Comparison of ENCODE assay signal across 1 cellular context in genomic region chr5:177515580-177515979, GRCh38.
TF ChIP-seq lines count a peak whose summit lies in the region.

No MANE protein-coding gene starts in this region.

TF ChIP-seq in HEK293, 187 proteins besides CTCF, POLR2A, EP300 and RAD21 (continued from another document):
- no peak for TF ChIP-seq ZNF214 (tag by site-specific recombination; IDR thresholded peaks at IDR 0.05; ENCODE audit: borderline replicate concordance)
- TF ChIP-seq ZNF514 (tag by site-specific recombination; IDR thresholded peaks at IDR 0.05): no peak
- no peak for TF ChIP-seq ZNF174 (tag by site-specific recombination; IDR thresholded peaks at IDR 0.05)
- TF ChIP-seq ZNF362 (tag by site-specific recombination; IDR thresholded peaks at IDR 0.05): no peak
- TF ChIP-seq FEZF1 (tag by site-specific recombination; IDR thresholded peaks at IDR 0.05): no peak
- no peak for TF ChIP-seq TCF7L2 (IDR thresholded peaks at IDR 0.05; ENCODE audit: borderline replicate concordance, low read depth, low read length)
- TF ChIP-seq ZNF292 (tag by site-specific recombination; IDR thresholded peaks at IDR 0.05; ENCODE audit: borderline replicate concordance, low read depth): no peak
- no peak for TF ChIP-seq ZNF561 (tag by site-specific recombination; IDR thresholded peaks at IDR 0.05; ENCODE audit: borderline replicate concordance)
- no peak for TF ChIP-seq OVOL3 (tag by site-specific recombination; IDR thresholded peaks at IDR 0.05)
- TF ChIP-seq ZNF701 (tag by site-specific recombination; IDR thresholded peaks at IDR 0.05): no peak
- no peak for TF ChIP-seq HIC1 (tag by site-specific recombination; IDR thresholded peaks at IDR 0.05)
- TF ChIP-seq ZNF623 (tag by site-specific recombination; IDR thresholded peaks at IDR 0.05): no peak
